In genomic region chr7:151113344-151114150, GRCh38 we compare ENCODE assay signal across 10 cellular contexts. TPM values are rescaled to one million over a fixed set of nuclear protein-coding genes. Genes with fewer than 3 reads are reported as not detected.
DNase-seq lines count a peak whose midpoint lies in the region; ATAC-seq, FAIRE-seq and TF ChIP-seq lines count a peak whose summit lies in the region.
"Had no signal": no experiment of that assay in that cellular context is flagged by ENCODE, and none has a peak within 500 bp of the region (broad histone marks: within the 10 kb centered on the region; RNA-seq: fewer than 3 reads in every experiment).

No MANE protein-coding gene starts in this region.

- peaks cover 5% of the 10 kb centered on the region for H3K36me3 Mint-ChIP-seq in astrocyte (ENCODE audit: low read depth, unreplicated experiment)

- H3K4me1 Mint-ChIP-seq in astrocyte (ENCODE audit: low read depth, unreplicated experiment) = peaks cover 36% of the 10 kb centered on the region

- no peaks in the 10 kb centered on the region for H3K36me3 ChIP-seq in astrocyte (ENCODE audit: insufficient read depth, low read length)

- H3K9me3 ChIP-seq in astrocyte (ENCODE audit: insufficient read depth, low read depth, low read length) = no peaks in the 10 kb centered on the region
- H3K9me3 ChIP-seq: heart left ventricle had no signal

- peak; percentile 5 for FAIRE-seq in astrocyte (lab: Jason Lieb, UNC)

- peaks cover 30% of the 10 kb centered on the region for H3K4me1 ChIP-seq in astrocyte (ENCODE audit: insufficient read depth, low read length)

- ATAC-seq in HG03378 (IDR thresholded peaks at IDR 0.05; ENCODE audit: unreplicated experiment) = no peak
- no peak for ATAC-seq in GM19397 (IDR thresholded peaks at IDR 0.05; ENCODE audit: unreplicated experiment)
- ATAC-seq: heart left ventricle had no signal

- H3K79me2 ChIP-seq in astrocyte (ENCODE audit: insufficient read depth, low read length) = peaks cover 81% of the 10 kb centered on the region

- H3K27ac ChIP-seq in astrocyte (ENCODE audit: low read depth, low read length) = peak overlapping the region; percentile 80
- H3K27ac ChIP-seq: heart left ventricle had no signal

- DNase-seq in ACHN (peak; percentile 96), HK-2 (ENCODE audit: unreplicated experiment) (peak; percentile 80), astrocyte (ENCODE audit: low read depth) (peak; percentile 96), kidney tubule cell (ENCODE audit: low spot score) (peak; percentile 93), COR-L47 (lab: John Stamatoyannopoulos, UW) (no peak), RKO (ENCODE audit: low spot score) (no peak)

- H3K4me3 ChIP-seq in astrocyte (ENCODE audit: insufficient read depth, low read depth, low read length) = peak overlapping the region; percentile 45

- no peaks in the 10 kb centered on the region for H3K27me3 Mint-ChIP-seq in astrocyte (ENCODE audit: low read depth, unreplicated experiment)

- H2AFZ ChIP-seq in astrocyte (ENCODE audit: low read depth, low read length) = peak overlapping the region; percentile 42

- H3K27ac Mint-ChIP-seq in astrocyte (ENCODE audit: unreplicated experiment) = peak overlapping the region; percentile 97

- no peak for TF ChIP-seq CTCF in astrocyte (IDR thresholded peaks at IDR 0.05; ENCODE audit: insufficient read depth, low read depth, low read length)

- peaks cover 87% of the 10 kb centered on the region for H4K20me1 ChIP-seq in astrocyte (ENCODE audit: insufficient read depth, low read length)

- H3K4me2 ChIP-seq in astrocyte (ENCODE audit: low read length) = peak overlapping the region; percentile 79

- H3K9me3 Mint-ChIP-seq in astrocyte (ENCODE audit: unreplicated experiment) = no peaks in the 10 kb centered on the region

- peak overlapping the region; percentile 65 for H3K9ac ChIP-seq in astrocyte (ENCODE audit: low read length)

- no peaks in the 10 kb centered on the region for H3K27me3 ChIP-seq in astrocyte (ENCODE audit: insufficient read depth, low read length)

- peak overlapping the region; percentile 84 for H3K4me3 Mint-ChIP-seq in astrocyte (ENCODE audit: unreplicated experiment)

- in situ Hi-C loops in ACHN (cut with HindIII; ENCODE audit: low pct_ligation_motif_present, low pct_unique_long_range_greater_than_20kb, low sequenced_read_pairs) = no loop called here

RNA-seq across cellular contexts. Expression of gene AGAP3, which starts 27.3 kb away (rescaled TPM):
- 123 and 156 TPM in 2 replicates for total RNA-seq in astrocyte

RNA-seq across cellular contexts. Expression of gene TMUB1, which starts 30.3 kb away (rescaled TPM):
- 42.9 and 44.9 TPM in 2 replicates for total RNA-seq in astrocyte

RNA-seq across cellular contexts. Expression of gene FASTK, which starts 32.9 kb away (rescaled TPM):
- 56.1 and 61.6 TPM in 2 replicates for total RNA-seq in astrocyte

RNA-seq across cellular contexts. Expression of gene GBX1, which starts 53.9 kb away (rescaled TPM):
- total RNA-seq in astrocyte = not detected in 2 replicates
- total RNA-seq: T-helper 2 cell treated with Interferon-gamma antibody and Interleukin-4, amounts not matched to agents 100 ng/mL and 5 ng/mL, for 36 hours had no signal

RNA-seq across cellular contexts. Expression of gene SLC4A2, which starts 54.2 kb away (rescaled TPM):
- total RNA-seq in astrocyte = 302 and 351 TPM in 2 replicates

Comparison
In these comparisons a context has a peak if more than half of its experiments do, and no peak if none do; other contexts are left out.
1. DNase-seq: peak in ACHN (single experiment), HK-2 (single experiment), astrocyte (single experiment) and kidney tubule cell (single experiment); none in COR-L47 (single experiment) and RKO (single experiment).